In the genomic region with DNA sequence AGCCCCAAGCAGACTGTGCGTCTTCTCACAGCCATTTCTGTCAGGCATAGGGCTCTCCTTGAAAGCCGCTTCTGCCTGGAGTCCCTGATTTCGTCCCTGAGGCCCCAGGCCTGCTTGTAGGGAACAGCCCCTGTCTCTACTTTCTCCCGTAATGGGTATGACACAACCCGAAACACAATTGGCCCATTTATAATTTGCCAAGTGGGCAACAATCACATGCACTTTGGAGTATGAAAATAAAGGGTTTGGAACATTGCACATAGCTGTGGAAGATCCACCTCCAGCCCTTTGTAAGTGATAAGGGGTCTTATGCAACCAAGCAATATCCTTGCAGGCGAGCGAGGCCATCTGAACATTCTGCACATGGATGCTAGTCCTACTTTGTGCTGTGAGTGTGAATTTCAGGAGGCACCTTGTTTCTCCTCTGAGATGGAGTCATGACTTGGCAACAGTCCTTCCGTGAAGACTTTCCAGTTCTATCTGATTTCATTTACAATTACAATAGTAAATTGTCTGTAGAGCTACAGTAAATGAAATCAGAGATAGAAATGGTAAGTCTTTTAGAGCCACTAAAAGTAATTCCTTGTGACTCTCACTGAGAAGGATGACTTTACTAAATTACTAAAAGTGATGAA, we compare ENCODE assay signal across 1 cellular context.
TF ChIP-seq lines count a peak whose summit lies in the region.

No MANE protein-coding gene starts in this region.

TF ChIP-seq in HepG2, 621 proteins besides CTCF, POLR2A, EP300 and RAD21:
- TF ChIP-seq RARA (CRISPR knock-in tag; IDR thresholded peaks at IDR 0.05): no peak
- no peak for TF ChIP-seq ZFP36L2 (CRISPR knock-in tag; IDR thresholded peaks at IDR 0.05)
- TF ChIP-seq IKZF1 (IDR thresholded peaks at IDR 0.05): no peak
